Comparison of ENCODE assay signal across 8 cellular contexts in genomic region chr18:2571200-2572143, GRCh38. TPM values are rescaled to one million over a fixed set of nuclear protein-coding genes. Genes with fewer than 3 reads are reported as not detected.
DNase-seq lines count a peak whose midpoint lies in the region; ATAC-seq and TF ChIP-seq lines count a peak whose summit lies in the region.

METTL4 (minus strand) TSS chr18:2571505; CDS start chr18:2567216, 4,289 bp downstream.
NDC80 (plus strand) TSS chr18:2571557; CDS start chr18:2572986, 1,429 bp downstream.

- H3K9me3 ChIP-seq in adipocyte (ENCODE audit: control insufficient read depth, low read length) (no peaks in the 10 kb centered on the region), heart left ventricle (no peaks in the 10 kb centered on the region)

- no peak for TF ChIP-seq CTCF in GM12865 (IDR thresholded peaks at IDR 0.05; ENCODE audit: insufficient read depth, low read depth, low read length, missing control alignments)
- TF ChIP-seq CTCF in heart left ventricle (IDR thresholded peaks at IDR 0.05), result no peak
- TF ChIP-seq CTCF in type B pancreatic cell (conservative IDR thresholded peaks at IDR 0.05), result no peak

- WGBS in heart left ventricle, 4 donors, result 0 to 1% (median 0%) methylated on average over 52 to 53 of the region's 53 CpGs

- H3K4me3 ChIP-seq in GM12865 (ENCODE audit: low read depth, low read length), result peak within 1 kb of the TSS; percentile 93
- H3K4me3 ChIP-seq in adipocyte (ENCODE audit: low read length), result peak within 1 kb of the TSS; percentile 99
- H3K4me3 ChIP-seq in heart left ventricle, result peak within 1 kb of the TSS; percentile 58 to 96 (median 76)

- H3K36me3 ChIP-seq in adipocyte (ENCODE audit: control insufficient read depth, insufficient read depth, low read length, severe bottlenecking) (peaks cover 3% of the 10 kb centered on the region), heart left ventricle (peaks cover 0 to 13% (median 5%) of the 10 kb centered on the region in 9 donors)

- peaks cover 21% of the 10 kb centered on the region for H3K4me1 ChIP-seq in adipocyte (ENCODE audit: control insufficient read depth, insufficient read depth, low read length)
- H3K4me1 ChIP-seq in heart left ventricle, result peaks cover 0 to 35% (median 12%) of the 10 kb centered on the region in 12 donors

- H3K27ac Mint-ChIP-seq in type B pancreatic cell, result peak within 1 kb of the TSS; percentile 98

- H3K27ac ChIP-seq in heart left ventricle, result peak within 1 kb of the TSS; percentile 93 to 98 (median 97)

- TF ChIP-seq POLR2A in heart left ventricle (IDR thresholded peaks at IDR 0.05), result peak in 1 of 2 donors; percentile 57

- peaks cover 33% of the 10 kb centered on the region for H3K4me1 Mint-ChIP-seq in type B pancreatic cell (ENCODE audit: unreplicated experiment)

- no peaks in the 10 kb centered on the region for H3K27me3 ChIP-seq in adipocyte (replicated peaks; ENCODE audit: control insufficient read depth, insufficient read depth, low read length)
- H3K27me3 ChIP-seq in heart left ventricle, result no peaks in the 10 kb centered on the region

- H3K4me3 Mint-ChIP-seq in type B pancreatic cell, result peak within 1 kb of the TSS; percentile 97

- intact Hi-C loops in heart left ventricle (cut with DNase I), result loop anchor here in 7 of 10 donors (1.0 to 5.0 kb wide), 4 partner anchors 76 to 86 kb away; partner anchors contain the start of gene SMCHD1 (in 6 of the 7)

- H3K36me3 Mint-ChIP-seq in type B pancreatic cell, result no peaks in the 10 kb centered on the region

- H3K9me3 Mint-ChIP-seq in type B pancreatic cell, result no peaks in the 10 kb centered on the region

- peak within 1 kb of the TSS; percentile 97 for H3K9ac ChIP-seq in adipocyte (ENCODE audit: low read length)

- ATAC-seq in HG02610 (IDR thresholded peaks at IDR 0.05; ENCODE audit: unreplicated experiment) (peak; percentile 82), heart left ventricle (peak; percentile 90 to 97 (median 94))

- peak; percentile 95 for DNase-seq in GM12865 (ENCODE audit: low read depth)
- peak; percentile 74 for DNase-seq in NCI-H1092 (lab: John Stamatoyannopoulos, UW)
- peak; percentile 76 for DNase-seq in T follicular helper cell (ENCODE audit: low read depth)
- DNase-seq in adipocyte (ENCODE audit: low read depth), result peak; percentile 94
- peak; percentile 82 to 91 (median 88) for DNase-seq in heart left ventricle
- DNase-seq in pons (ENCODE audit: low spot score), result peak; percentile 71
- DNase-seq in type B pancreatic cell (ENCODE audit: extremely low spot score, unreplicated experiment), result peak; percentile 89

- no peaks in the 10 kb centered on the region for H3K27me3 Mint-ChIP-seq in type B pancreatic cell

RNA-seq across cellular contexts. Expression of gene METTL4, which starts in this region (rescaled TPM):
- total RNA-seq in heart left ventricle (10 to 100 TPM in 1 of 9 donors, 1 to 10 TPM in 8; 4.2 to 10.3 (median 5.8) TPM), type B pancreatic cell (ENCODE audit: low replicate concordance) (8.4 and 9.8 TPM in 2 replicates)
- polyA plus RNA-seq in heart left ventricle, result 1 to 10 TPM; 3.1 to 6.4 TPM

RNA-seq across cellular contexts. Expression of gene NDC80, which starts in this region (rescaled TPM):
- 1 to 10 TPM in 2 of 9 donors, under 1 TPM in 6, not detected in 1; 0.09 to 5.0 (median 0.43) TPM for total RNA-seq in heart left ventricle
- under 1 TPM; 0.28 to 0.34 TPM for polyA plus RNA-seq in heart left ventricle
- 9.1 and 34.3 TPM in 2 replicates for total RNA-seq in type B pancreatic cell (ENCODE audit: low replicate concordance)

Comparison
In these comparisons a context has a peak if more than half of its experiments do, and no peak if none do; other contexts are left out.
1. Peak in every context shown above with its lines: DNase-seq, ATAC-seq, H3K4me3 ChIP-seq and H3K27ac ChIP-seq.